Comparison of ENCODE assay signal across 21 cellular contexts in the genomic region with DNA sequence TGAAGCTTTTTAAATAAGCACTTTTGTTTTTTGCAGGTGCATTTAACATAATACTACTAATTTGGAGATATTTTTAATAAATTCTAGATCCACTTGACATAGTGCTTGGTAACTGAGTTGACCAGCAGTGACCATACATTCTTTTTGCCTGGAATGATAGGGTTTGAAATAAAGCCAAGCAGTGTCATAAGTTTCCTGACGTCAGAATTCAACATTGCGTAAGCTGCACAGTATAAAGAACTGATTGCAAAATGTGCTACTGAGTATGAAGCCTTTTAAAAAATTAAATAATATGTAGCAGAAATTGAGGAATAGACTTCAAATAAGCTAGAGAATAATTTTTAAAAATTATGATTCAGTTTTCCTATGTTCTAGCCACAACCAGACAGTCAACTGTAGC.
DNase-seq lines count a peak whose midpoint lies in the region; ATAC-seq and TF ChIP-seq lines count a peak whose summit lies in the region.
"Had no signal": no experiment of that assay in that cellular context is flagged by ENCODE, and none has a peak within 500 bp of the region (broad histone marks: within the 10 kb centered on the region; RNA-seq: fewer than 3 reads in every experiment).

No MANE protein-coding gene starts in this region.

- no peaks in the 10 kb centered on the region for H3K27me3 ChIP-seq in brain microvascular endothelial cell (replicated peaks)
- H3K27me3 ChIP-seq in vagina, result no peaks in the 10 kb centered on the region
- H3K27me3 ChIP-seq: gastrocnemius medialis, ovary had no signal

- no peak for TF ChIP-seq POLR2A in NB4 (IDR thresholded peaks at IDR 0.05; ENCODE audit: extremely low read depth, insufficient read length)
- no peak for TF ChIP-seq POLR2A in vagina (IDR thresholded peaks at IDR 0.05)

- ATAC-seq in GM19023 (IDR thresholded peaks at IDR 0.05; ENCODE audit: unreplicated experiment), result no peak
- ATAC-seq: activated CD8-positive, alpha-beta T cell treated with anti-CD3 and anti-CD28 coated beads for 36 hours; gastrocnemius medialis; naive thymus-derived CD8-positive, alpha-beta T cell; sciatic nerve; stimulated activated memory B cell treated with anti-CD40 and anti-IgM and Interleukin-4, amounts not matched to agents 10 μg/mL and 1 μg/mL and 100 μg/mL, for 72 hours had no signal

- DNase-seq in NB4 (ENCODE audit: low read depth), result peak; percentile 7
- peak; percentile 76 for DNase-seq in brain microvascular endothelial cell
- peak; percentile 15 to 71 for DNase-seq in foreskin fibroblast
- peak; percentile 35 for DNase-seq in skeletal muscle cell (ENCODE audit: low read depth)
- no peak for DNase-seq in vagina (ENCODE audit: extremely low spot score in 2 of 2)
- DNase-seq in cerebellum (ENCODE audit: low spot score), result no peak
- DNase-seq: activated CD4-positive, CD25-positive, alpha-beta regulatory T cell; activated CD8-positive, alpha-beta T cell treated with anti-CD3 and anti-CD28 coated beads for 36 hours; activated naive CD4-positive, alpha-beta T cell treated with Interleukin-2 at 50 U/mL for 16 hours; CD8-positive, alpha-beta memory T cell; DMS79 treated with DMSO at 0.1 percent for 48 hours; gastrocnemius medialis; Karpas-422; naive thymus-derived CD8-positive, alpha-beta T cell; NCI-H1417; NCI-H2107; NCI-H510A; ovary had no signal

- intact Hi-C loops in vagina (cut with DNase I), result no loop called here

- no peaks in the 10 kb centered on the region for H3K9me3 ChIP-seq in vagina
- H3K9me3 ChIP-seq: gastrocnemius medialis, ovary had no signal

- no peaks in the 10 kb centered on the region for H3K4me1 ChIP-seq in vagina
- H3K4me1 ChIP-seq: gastrocnemius medialis had no signal

- in situ Hi-C loops in brain microvascular endothelial cell (cut with HindIII; ENCODE audit: low pct_ligation_motif_present, low sequenced_read_pairs), result no loop called here

- no peak overlapping the region for H3K4me3 ChIP-seq in NB4 (ENCODE audit: low read depth, low read length)
- H3K4me3 ChIP-seq in brain microvascular endothelial cell (ENCODE audit: low read depth, low read length), result no peak overlapping the region
- H3K4me3 ChIP-seq in foreskin fibroblast (ENCODE audit: low read depth in 1 of 2, low read length in 2 of 2), result no peak overlapping the region
- no peak overlapping the region for H3K4me3 ChIP-seq in skeletal muscle cell (ENCODE audit: low read depth, low read length)
- no peak overlapping the region for H3K4me3 ChIP-seq in vagina
- H3K4me3 ChIP-seq: gastrocnemius medialis, ovary had no signal

- H3K27ac ChIP-seq in brain microvascular endothelial cell (peak overlapping the region; percentile 31), vagina (no peak overlapping the region)
- H3K27ac ChIP-seq: gastrocnemius medialis, ovary had no signal

- no peaks in the 10 kb centered on the region for H3K36me3 ChIP-seq in brain microvascular endothelial cell (replicated peaks)
- H3K36me3 ChIP-seq in vagina, result no peaks in the 10 kb centered on the region
- H3K36me3 ChIP-seq: gastrocnemius medialis, ovary had no signal

- TF ChIP-seq CTCF in NB4 (IDR thresholded peaks at IDR 0.05; ENCODE audit: low read depth, low read length), result no peak
- no peak for TF ChIP-seq CTCF in brain microvascular endothelial cell (IDR thresholded peaks at IDR 0.05; ENCODE audit: low read depth, low read length, missing control alignments)
- TF ChIP-seq CTCF in foreskin fibroblast (IDR thresholded peaks at IDR 0.05; ENCODE audit: low read depth, low read length), result no peak
- no peak for TF ChIP-seq CTCF in vagina (IDR thresholded peaks at IDR 0.05)

Comparison
In these comparisons a context has a peak if more than half of its experiments do, and no peak if none do; other contexts are left out.
1. DNase-seq: peak in NB4 (single experiment), brain microvascular endothelial cell (single experiment), foreskin fibroblast (2 of 2) and skeletal muscle cell (single experiment); none in vagina (0 of 2) and cerebellum (single experiment).